In the genomic region with DNA sequence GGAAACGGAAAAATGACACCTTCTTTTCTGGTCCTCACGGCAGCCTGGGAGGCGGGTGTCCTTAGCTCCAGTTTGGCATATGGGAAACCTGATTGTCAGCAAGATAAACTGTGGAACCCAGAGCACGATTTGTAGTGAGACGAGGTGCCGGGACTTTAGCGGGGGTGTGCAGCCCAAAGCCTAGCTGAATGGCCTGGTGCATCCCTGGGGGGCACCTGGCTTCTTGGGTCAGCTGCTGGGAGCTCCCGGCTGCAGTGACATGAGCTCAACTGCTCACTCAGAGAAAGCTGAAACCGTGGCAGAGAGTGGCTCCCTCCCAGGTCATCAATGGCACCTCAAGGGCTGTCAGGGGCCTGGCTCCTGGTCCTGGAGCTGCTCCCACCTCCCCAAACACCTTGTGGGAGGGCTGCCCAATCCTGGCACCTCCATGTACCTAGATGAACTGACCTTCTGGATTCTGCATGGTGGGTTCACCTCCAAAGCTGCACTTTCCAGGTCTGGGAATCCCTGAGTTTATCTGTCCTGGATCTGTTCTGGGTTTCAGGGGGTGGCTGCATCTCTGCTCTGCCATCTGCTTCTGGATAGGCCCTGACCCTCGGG, we compare ENCODE assay signal across 16 cellular contexts.
DNase-seq lines count a peak whose midpoint lies in the region; TF ChIP-seq lines count a peak whose summit lies in the region.
"Had no signal": no experiment of that assay in that cellular context is flagged by ENCODE, and none has a peak within 500 bp of the region (broad histone marks: within the 10 kb centered on the region; RNA-seq: fewer than 3 reads in every experiment).

No MANE protein-coding gene starts in this region.

- no peaks in the 10 kb centered on the region for H3K36me3 ChIP-seq in suprapubic skin
- H3K36me3 ChIP-seq: BLaER1 had no signal

- TF ChIP-seq POLR2A in suprapubic skin (IDR thresholded peaks at IDR 0.05) = no peak

- WGBS in suprapubic skin = 71% methylated on average over 10 of the region's 10 CpGs

- in situ Hi-C loops in GM13977 (cut with MboI; ENCODE audit: low pct_unique_long_range_greater_than_20kb, low sequenced_read_pairs, unreplicated experiment) = no loop called here

- intact Hi-C loops in posterior vena cava (cut with DNase I) = no loop called here

- no peak for TF ChIP-seq EP300 in suprapubic skin (IDR thresholded peaks at IDR 0.05)

- H3K9me3 ChIP-seq in suprapubic skin = no peaks in the 10 kb centered on the region
- H3K9me3 ChIP-seq: BLaER1, Caco-2 had no signal

- H3K4me1 ChIP-seq in suprapubic skin = no peaks in the 10 kb centered on the region
- H3K4me1 ChIP-seq: BLaER1, Caco-2 had no signal

- peak; percentile 34 for DNase-seq in activated effector memory CD4-positive, alpha-beta T cell treated with anti-CD3 and anti-CD28 coated beads, Interleukin-2, amount 50 U/mL, for 16 hours
- no peak for DNase-seq in activated effector memory CD4-positive, alpha-beta T cell treated with Interleukin-2 at 50 U/mL for 16 hours
- DNase-seq in posterior vena cava (ENCODE audit: low spot score) (peak; percentile 38), suprapubic skin (ENCODE audit: low spot score in 2 of 2) (peak; percentile 27 to 61), NCI-H187 (lab: John Stamatoyannopoulos, UW) (no peak), GM13977 (ENCODE audit: low spot score) (no peak)
- DNase-seq: 8988T; AML-193; CD8-positive, alpha-beta memory T cell; DMS53; GF-D8; GM23248 had no signal

- peaks cover 7% of the 10 kb centered on the region for H3K27me3 ChIP-seq in suprapubic skin
- H3K27me3 ChIP-seq: BLaER1 had no signal

- no peak overlapping the region for H3K4me3 ChIP-seq in suprapubic skin
- H3K4me3 ChIP-seq: BLaER1, GM23248 had no signal

- H3K27ac ChIP-seq in VCaP = peak overlapping the region; percentile 74
- H3K27ac ChIP-seq in suprapubic skin = no peak overlapping the region
- H3K27ac ChIP-seq: BLaER1, GM23248, HL-60 had no signal

- TF ChIP-seq CTCF in VCaP (conservative IDR thresholded peaks at IDR 0.05) (no peak), suprapubic skin (IDR thresholded peaks at IDR 0.05) (no peak), GM13977 (IDR thresholded peaks at IDR 0.05; ENCODE audit: extremely low read depth, insufficient read depth, missing control alignments) (no peak)

Comparison
In these comparisons a context has a peak if more than half of its experiments do, and no peak if none do; other contexts are left out.
1. DNase-seq: peak in activated effector memory CD4-positive, alpha-beta T cell treated with anti-CD3 and anti-CD28 coated beads, Interleukin-2, amount 50 U/mL, for 16 hours (single experiment), posterior vena cava (single experiment) and suprapubic skin (2 of 2); none in activated effector memory CD4-positive, alpha-beta T cell treated with Interleukin-2 at 50 U/mL for 16 hours (single experiment), NCI-H187 (0 of 2) and GM13977 (single experiment).